Comparison of ENCODE assay signal across 12 cellular contexts in genomic region chr11:28049338-28050216, GRCh38. TPM values are rescaled to one million over a fixed set of nuclear protein-coding genes. Genes with fewer than 3 reads are reported as not detected.
DNase-seq lines count a peak whose midpoint lies in the region; ATAC-seq, FAIRE-seq and TF ChIP-seq lines count a peak whose summit lies in the region.
"Had no signal": no experiment of that assay in that cellular context is flagged by ENCODE, and none has a peak within 500 bp of the region (broad histone marks: within the 10 kb centered on the region; RNA-seq: fewer than 3 reads in every experiment).

No MANE protein-coding gene starts in this region.

- SMC1A ChIA-PET in GM12878 (lab: Charles Lee; ENCODE audit: uncharacterized antibody, unreplicated experiment) = interaction anchor here (1.3 kb wide), 1 partner anchor 8 kb away, joined by 4 read pairs; no protein-coding TSS in a partner anchor

- no peak for TF ChIP-seq EP300 in GM12878 (IDR thresholded peaks at IDR 0.05; ENCODE audit: borderline replicate concordance in 1 of 2, control insufficient read depth in 1 of 2, low read depth in 2 of 2, low read length in 2 of 2)

- no peaks in the 10 kb centered on the region; a peak in 1 of 4 replicates for H3K36me3 ChIP-seq in GM12878 (ENCODE audit: control insufficient read depth in 2 of 2, insufficient read depth in 2 of 2, low read length in 1 of 2)
- H3K36me3 ChIP-seq: cardiac muscle cell had no signal

- no peaks in the 10 kb centered on the region for H3K27me3 ChIP-seq in GM12878 (replicated peaks in 1 of 2; ENCODE audit: control insufficient read depth in 2 of 2, insufficient read depth in 2 of 2, low read length in 1 of 2)
- H3K27me3 ChIP-seq: cardiac muscle cell had no signal

- no peaks in the 10 kb centered on the region for H4K20me1 ChIP-seq in GM12878 (ENCODE audit: control insufficient read depth, insufficient read depth)

- intact Hi-C loops in GM12878 (cut with micrococcal nuclease; ENCODE audit: unreplicated experiment) = no loop called here

- no peak overlapping the region for H3K9ac ChIP-seq in GM12878 (ENCODE audit: control insufficient read depth, insufficient read depth, low read length)

- POLR2A ChIA-PET in GM12878 (lab: Charles Lee) = no interaction called here

- H3K4me1 ChIP-seq in GM12878 (ENCODE audit: control insufficient read depth, insufficient read depth, low read length) = no peaks in the 10 kb centered on the region

- no TSS peak for BruUV-seq in GM12878 (replicated peaks; lab: Mats Ljungman, UMichigan)

- H3K4me2 ChIP-seq in GM12878 (ENCODE audit: control insufficient read depth, insufficient read depth) = no peak overlapping the region

- no peak overlapping the region for H2AFZ ChIP-seq in GM12878 (ENCODE audit: control insufficient read depth, low read depth, low read length)

- 88% methylated on average over 5 of the region's 5 CpGs for WGBS in GM12878 (ENCODE audit: insufficient coverage, insufficient replicate concordance, low lambda C conversion rate, missing lambda C conversion rate)

- in situ Hi-C loops in GM12878 (cut with MboI) = no loop called here

- no peaks in the 10 kb centered on the region for H3K79me2 ChIP-seq in GM12878 (ENCODE audit: control insufficient read depth, insufficient read depth, low read length)

- H3K9me3 ChIP-seq in GM12878 (replicated peaks; ENCODE audit: control insufficient read depth, insufficient read depth, low read length) = no peaks in the 10 kb centered on the region

- FAIRE-seq in GM12878 (lab: Jason Lieb, UNC) = peak; percentile 27

- no peak for TF ChIP-seq RAD21 in GM12878 (IDR thresholded peaks at IDR 0.05; ENCODE audit: insufficient read depth, low read depth, low read length)

- CTCF ChIA-PET in GM12878 (lab: Yijun Ruan, JAX) = no interaction called here

- TF ChIP-seq CTCF in GM12878 (IDR thresholded peaks at IDR 0.05 in 2 of 3, conservative IDR thresholded peaks at IDR 0.05 in 1 of 3; ENCODE audit: control insufficient read depth in 2 of 3, extremely low read depth in 1 of 3, insufficient read depth in 1 of 3, low read depth in 3 of 3, low read length in 3 of 3) = no peak

- H3K4me3 ChIP-seq in GM12878 = no peak overlapping the region
- H3K4me3 ChIP-seq: cardiac muscle cell had no signal

- ATAC-seq in GM12878 = no peak

- no peak for TF ChIP-seq POLR2A in GM12878 (IDR thresholded peaks at IDR 0.05; ENCODE audit: low read depth, low read length)

- RAD21 ChIA-PET in GM12878 (lab: Charles Lee; ENCODE audit: unreplicated experiment) = no interaction called here

- DNase-seq in EL = peak; percentile 82
- DNase-seq in LoVo (ENCODE audit: low spot score) = peak; percentile 46
- DNase-seq in GM12878 (ENCODE audit: low read depth, low spot score) = no peak
- peak; percentile 3 for DNase-seq in kidney glomerular epithelial cell (lab: John Stamatoyannopoulos, UW)
- DNase-seq in NAMALWA (ENCODE audit: low spot score) = no peak
- no peak for DNase-seq in NCI-H128 (lab: John Stamatoyannopoulos, UW; ENCODE audit: unreplicated experiment)
- no peak for DNase-seq in activated CD4-positive, alpha-beta T cell treated with anti-CD3 and anti-CD28 coated beads for 4 hours
- DNase-seq in amniotic stem cell (lab: John Stamatoyannopoulos, UW) = no peak
- DNase-seq: activated CD4-positive, alpha-beta T cell treated with anti-CD3 and anti-CD28 coated beads, Interleukin-2, amount 50 U/mL, for 1 hour; NCI-H1105 treated with DMSO at 0.1 percent for 48 hours; T-helper 1 cell had no signal

- H3K27ac ChIP-seq in GM12878 (ENCODE audit: control insufficient read depth, insufficient read depth) = no peak overlapping the region
- H3K27ac ChIP-seq: cardiac muscle cell had no signal

TF ChIP-seq in GM12878, 131 proteins besides CTCF, POLR2A, EP300 and RAD21 (continues in another document):
- no peak for TF ChIP-seq NKRF (conservative IDR thresholded peaks at IDR 0.05)
- TF ChIP-seq, protein P1, sequence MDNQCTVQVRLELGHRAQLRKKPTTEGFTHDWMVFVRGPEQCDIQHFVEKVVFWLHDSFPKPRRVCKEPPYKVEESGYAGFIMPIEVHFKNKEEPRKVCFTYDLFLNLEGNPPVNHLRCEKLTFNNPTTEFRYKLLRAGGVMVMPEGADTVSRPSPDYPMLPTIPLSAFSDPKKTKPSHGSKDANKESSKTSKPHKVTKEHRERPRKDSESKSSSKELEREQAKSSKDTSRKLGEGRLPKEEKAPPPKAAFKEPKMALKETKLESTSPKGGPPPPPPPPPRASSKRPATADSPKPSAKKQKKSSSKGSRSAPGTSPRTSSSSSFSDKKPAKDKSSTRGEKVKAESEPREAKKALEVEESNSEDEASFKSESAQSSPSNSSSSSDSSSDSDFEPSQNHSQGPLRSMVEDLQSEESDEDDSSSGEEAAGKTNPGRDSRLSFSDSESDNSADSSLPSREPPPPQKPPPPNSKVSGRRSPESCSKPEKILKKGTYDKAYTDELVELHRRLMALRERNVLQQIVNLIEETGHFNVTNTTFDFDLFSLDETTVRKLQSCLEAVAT (IDR thresholded peaks at IDR 0.05) = no peak
- no peak for TF ChIP-seq SMAD5 (IDR thresholded peaks at IDR 0.05; ENCODE audit: low read depth)
- no peak for TF ChIP-seq SMARCA5 (IDR thresholded peaks at IDR 0.05)
- TF ChIP-seq ZNF207 (IDR thresholded peaks at IDR 0.05; ENCODE audit: borderline replicate concordance) = no peak
- no peak for TF ChIP-seq SREBF2 (IDR thresholded peaks at IDR 0.05; ENCODE audit: low read length)
- TF ChIP-seq ZNF24 (IDR thresholded peaks at IDR 0.05) = no peak
- no peak for TF ChIP-seq ZNF274 (IDR thresholded peaks at IDR 0.05; ENCODE audit: insufficient read depth, insufficient read length)
- TF ChIP-seq ZNF217 (IDR thresholded peaks at IDR 0.05) = no peak
- TF ChIP-seq MYC (IDR thresholded peaks at IDR 0.05; ENCODE audit: insufficient read depth, insufficient read length, insufficient replicate concordance, low read length, severe bottlenecking) = no peak

RNA-seq across cellular contexts. Expression of gene KIF18A, which starts 58.4 kb away (rescaled TPM):
- total RNA-seq in GM12878 (2013; cell fraction: nucleolus; rRNA removed) = 64.5 and 75.8 TPM in 2 replicates
- total RNA-seq in GM12878 (2014; rRNA removed) (18.4 and 24.6 TPM in 2 replicates), GM12878 (2014; rRNA removed; fragmentation: Illumina TruSeq; extraction: Trizol) (31.5 and 31.6 TPM in 2 replicates), GM12878 (2021) (18.1 and 19.4 TPM in 2 replicates)
- 3.8 TPM for polyA plus RNA-seq in GM12878 (2011; ENCODE audit: low read depth)
- polyA plus RNA-seq in GM12878 (2011; rRNA removed) (21.5 and 35.0 TPM in 2 replicates), GM12878 (2014; fragmentation: Illumina TruSeq; extraction: Trizol) (22.5 and 28.0 TPM in 2 replicates), GM12878 (2014; fragmentation: Nextera tagmentation; extraction: Ambion mirVana) (10 to 100 TPM; 11.5 to 14.9 TPM), GM12878 (2014; rRNA removed) (9.5 and 11.2 TPM in 2 replicates), GM12878 (2016; fragmentation: Nextera tagmentation; extraction: Ambion mirVana) (10 to 100 TPM; 21.4 to 27.4 TPM)
- 6.0 and 6.8 TPM in 2 replicates for polyA plus RNA-seq in GM12878 (2011; cell fraction: cytosol; rRNA removed)
- 16.7 and 20.7 TPM in 2 replicates for polyA plus RNA-seq in GM12878 (2011; cell fraction: nucleus; rRNA removed)
- polyA plus RNA-seq in GM12878 (2012) = 4.7 and 7.7 TPM in 2 replicates
- polyA minus RNA-seq in GM12878 (2011; rRNA and poly(A)+ RNA removed) = 26.3 and 42.3 TPM in 2 replicates
- 11.9 and 14.3 TPM in 2 replicates for polyA minus RNA-seq in GM12878 (2011; cell fraction: cytosol; rRNA and poly(A)+ RNA removed)
- 57.2 and 89.0 TPM in 2 replicates for polyA minus RNA-seq in GM12878 (2011; cell fraction: nucleus; rRNA and poly(A)+ RNA removed)

RNA-seq across cellular contexts. Expression of gene METTL15, which starts 58.6 kb away (rescaled TPM):
- 127 and 131 TPM in 2 replicates for total RNA-seq in GM12878 (2013; cell fraction: nucleolus; rRNA removed)
- total RNA-seq in GM12878 (2014; rRNA removed) (14.1 and 14.7 TPM in 2 replicates), GM12878 (2014; rRNA removed; fragmentation: Illumina TruSeq; extraction: Trizol) (14.9 and 16.1 TPM in 2 replicates), GM12878 (2021) (12.3 and 12.5 TPM in 2 replicates)
- polyA plus RNA-seq in GM12878 (2011; ENCODE audit: low read depth) = 3.7 TPM
- polyA plus RNA-seq in GM12878 (2011; rRNA removed) (16.9 and 23.9 TPM in 2 replicates), GM12878 (2014; fragmentation: Illumina TruSeq; extraction: Trizol) (9.5 and 11.3 TPM in 2 replicates), GM12878 (2014; fragmentation: Nextera tagmentation; extraction: Ambion mirVana) (10 to 100 TPM; 10.5 to 15.1 TPM), GM12878 (2014; rRNA removed) (7.9 and 8.5 TPM in 2 replicates), GM12878 (2016; fragmentation: Nextera tagmentation; extraction: Ambion mirVana) (10 to 100 TPM; 14.7 to 15.4 TPM)
- 9.7 and 11.2 TPM in 2 replicates for polyA plus RNA-seq in GM12878 (2011; cell fraction: cytosol; rRNA removed)
- polyA plus RNA-seq in GM12878 (2011; cell fraction: nucleus; rRNA removed) = 14.6 and 15.9 TPM in 2 replicates
- polyA plus RNA-seq in GM12878 (2012) = 6.1 and 9.0 TPM in 2 replicates
- polyA minus RNA-seq in GM12878 (2011; rRNA and poly(A)+ RNA removed) = 40.6 and 46.1 TPM in 2 replicates
- 4.8 and 11.2 TPM in 2 replicates for polyA minus RNA-seq in GM12878 (2011; cell fraction: cytosol; rRNA and poly(A)+ RNA removed)
- 48.7 and 66.7 TPM in 2 replicates for polyA minus RNA-seq in GM12878 (2011; cell fraction: nucleus; rRNA and poly(A)+ RNA removed)

Comparison
In these comparisons a context has a peak if more than half of its experiments do, and no peak if none do; other contexts are left out.
1. DNase-seq: peak in EL (single experiment), LoVo (single experiment) and kidney glomerular epithelial cell (single experiment); none in GM12878 (single experiment), NAMALWA (single experiment), NCI-H128 (single experiment), activated CD4-positive, alpha-beta T cell treated with anti-CD3 and anti-CD28 coated beads for 4 hours (0 of 2) and amniotic stem cell (single experiment).